ENCODE assay signal across 9 cellular contexts in genomic region chr17:82414548-82415281, GRCh38. TPM values are rescaled to one million over a fixed set of nuclear protein-coding genes. Genes with fewer than 3 reads are reported as not detected.
DNase-seq lines count a peak whose midpoint lies in the region; ATAC-seq and TF ChIP-seq lines count a peak whose summit lies in the region.
"Had no signal": no experiment of that assay in that cellular context is flagged by ENCODE, and none has a peak within 500 bp of the region (broad histone marks: within the 10 kb centered on the region; RNA-seq: fewer than 3 reads in every experiment).

No MANE protein-coding gene starts in this region.

- in situ Hi-C loops in ACHN (cut with HindIII; ENCODE audit: low pct_ligation_motif_present, low pct_unique_long_range_greater_than_20kb, low sequenced_read_pairs) = loop anchor here (5.0 kb wide), 1 partner anchor 77 kb away; no protein-coding TSS in a partner anchor

- no peak overlapping the region for H3K4me2 ChIP-seq in PC-3 (ENCODE audit: low read length)

- H3K9me3 Mint-ChIP-seq in neural crest cell = no peaks in the 10 kb centered on the region
- H3K9me3 Mint-ChIP-seq: stimulated activated naive CD8-positive, alpha-beta T cell treated with anti-CD3 and anti-CD28 coated beads, Interleukin-15, Interleukin-2, amounts not matched to agents 100 ng/mL and 50 ng/mL, for 24 hours had no signal

- H3F3A ChIP-seq in PC-3 (ENCODE audit: low read length, unreplicated experiment) = no peaks in the 10 kb centered on the region

- H3K4me1 Mint-ChIP-seq in neural crest cell = peaks cover 12% of the 10 kb centered on the region

- H3K79me2 ChIP-seq in PC-3 (ENCODE audit: low read length) = peaks cover 19% of the 10 kb centered on the region

- H3K36me3 ChIP-seq in H7 (replicated peaks; ENCODE audit: control insufficient read depth, insufficient read depth, low read length) = no peaks in the 10 kb centered on the region
- no peaks in the 10 kb centered on the region for H3K36me3 ChIP-seq in PC-3 (ENCODE audit: low read depth, low read length)
- peaks cover 0 to 27% (median 18%) of the 10 kb centered on the region in 4 donors for H3K36me3 ChIP-seq in stomach

- no peaks in the 10 kb centered on the region for H3K9me2 ChIP-seq in PC-3 (replicated peaks; ENCODE audit: low read length)

- CTCF ChIA-PET in PC-3 (lab: Charles Lee) = interaction anchor here (0.6 kb wide), 1 partner anchor 182 kb away, joined by 3 read pairs; no protein-coding TSS in a partner anchor

- H3K27ac ChIP-seq in PC-3 (ENCODE audit: low read length) (no peak overlapping the region), stomach (no peak overlapping the region)

- H3K4me1 ChIP-seq in PC-3 (ENCODE audit: insufficient read depth, low read length) (peaks cover 11% of the 10 kb centered on the region), stomach (peaks cover 6 to 31% (median 25%) of the 10 kb centered on the region in 4 donors)

- TF ChIP-seq CTCF in PC-3 (conservative IDR thresholded peaks at IDR 0.05; ENCODE audit: low read depth, low read length) (peak; percentile 80), fibroblast of mammary gland (conservative IDR thresholded peaks at IDR 0.05; ENCODE audit: control insufficient read depth, insufficient read depth, low read depth, low read length) (peak; percentile 66), neural crest cell (conservative IDR thresholded peaks at IDR 0.05) (peak; percentile 74), stomach (IDR thresholded peaks at IDR 0.05) (peak in 4 of 7 experiments; percentile 3 to 55 (median 51))

- peak; percentile 59 for ATAC-seq in PC-3
- ATAC-seq in GM18867 (IDR thresholded peaks at IDR 0.05; ENCODE audit: unreplicated experiment) = no peak

- H3K27me3 Mint-ChIP-seq in neural crest cell (ENCODE audit: low read depth) = no peaks in the 10 kb centered on the region
- H3K27me3 Mint-ChIP-seq: stimulated activated naive CD8-positive, alpha-beta T cell treated with anti-CD3 and anti-CD28 coated beads, Interleukin-15, Interleukin-2, amounts not matched to agents 100 ng/mL and 50 ng/mL, for 24 hours had no signal

- H3K27me3 ChIP-seq in H7 (ENCODE audit: control insufficient read depth, insufficient read depth, low read length) (no peaks in the 10 kb centered on the region; the same call in 1 of the 2 replicates), PC-3 (ENCODE audit: low read length) (no peaks in the 10 kb centered on the region), stomach (no peaks in the 10 kb centered on the region)

- 29 to 37% (median 29%) methylated on average over 37 to 38 of the region's 38 CpGs for WGBS in stomach, 5 donors

- DNase-seq in ACHN (peak; percentile 80), H7 (peak; percentile 99), PC-3 (peak; percentile 61), activated T-helper 1 cell treated with Interleukin-2 at 50 U/mL for 16 hours (ENCODE audit: low read depth) (peak; percentile 46), fibroblast of mammary gland (ENCODE audit: low read depth) (peak; percentile 73), neural crest cell (ENCODE audit: low read depth, low spot score) (peak; percentile 74), stomach (peak; percentile 72)

- POLR2A ChIA-PET in PC-3 (lab: Charles Lee; ENCODE audit: unreplicated experiment) = no interaction called here

- H4K20me1 ChIP-seq in PC-3 (ENCODE audit: low read length) = peaks cover 20% of the 10 kb centered on the region; the same call in 1 of the 2 replicates

- no peak for TF ChIP-seq EP300 in stomach (IDR thresholded peaks at IDR 0.05)

- no peak overlapping the region for H3K4me3 ChIP-seq in H7 (ENCODE audit: insufficient read depth, low read depth, low read length)
- H3K4me3 ChIP-seq in PC-3 (ENCODE audit: low read length) = no peak overlapping the region
- no peak overlapping the region for H3K4me3 ChIP-seq in fibroblast of mammary gland (ENCODE audit: control insufficient read depth, low read depth, low read length)
- H3K4me3 ChIP-seq in stomach = no peak overlapping the region

- no peak for TF ChIP-seq POLR2A in stomach (IDR thresholded peaks at IDR 0.05)

- H3K36me3 Mint-ChIP-seq in neural crest cell (ENCODE audit: low read depth) = no peaks in the 10 kb centered on the region

- no peak overlapping the region for H3K27ac Mint-ChIP-seq in neural crest cell (ENCODE audit: unreplicated experiment)
- H3K27ac Mint-ChIP-seq: stimulated activated naive CD8-positive, alpha-beta T cell treated with anti-CD3 and anti-CD28 coated beads, Interleukin-15, Interleukin-2, amounts not matched to agents 100 ng/mL and 50 ng/mL, for 24 hours had no signal

- H2AFZ ChIP-seq in PC-3 (ENCODE audit: low read length) = no peak overlapping the region

- H3K9me3 ChIP-seq in PC-3 (ENCODE audit: low read length) (no peaks in the 10 kb centered on the region), stomach (no peaks in the 10 kb centered on the region)

- no TSS peak for BruUV-seq in PC-3 (replicated peaks; lab: Mats Ljungman, UMichigan)

- H3K9ac ChIP-seq in PC-3 (ENCODE audit: low read length) = no peak overlapping the region

- intact Hi-C loops in PC-3 (cut with micrococcal nuclease) = loop anchor here (5.0 to 10.0 kb wide), 2 partner anchors 62 to 80 kb away; no protein-coding TSS in a partner anchor
- intact Hi-C loops in stomach (cut with DNase I; ENCODE audit: low total_unique reads) = loop anchor here (5.0 kb wide), 1 partner anchor 62 kb away; no protein-coding TSS in a partner anchor

- H3K4me3 Mint-ChIP-seq in neural crest cell = peak overlapping the region; percentile 14
- H3K4me3 Mint-ChIP-seq: stimulated activated naive CD8-positive, alpha-beta T cell treated with anti-CD3 and anti-CD28 coated beads, Interleukin-15, Interleukin-2, amounts not matched to agents 100 ng/mL and 50 ng/mL, for 24 hours had no signal

RNA-seq across cellular contexts. Expression of gene HEXD, which starts 3.4 kb away (rescaled TPM):
- total RNA-seq in H7 (2014; rRNA removed; shearing (Covaris generic)) = 16.6 and 24.6 TPM in 2 replicates
- total RNA-seq in PC-3 (2014; rRNA removed) (12.7 and 18.3 TPM in 2 replicates), neural crest cell (47.8 and 48.5 TPM in 2 replicates), stomach (100 to 1,000 TPM in 4 of 5 donors, 10 to 100 TPM in 1; 13.8 to 212 (median 124) TPM)
- 100 to 1,000 TPM in 1 of 3 donors, 10 to 100 TPM in 2; 51.9 to 103 (median 93.4) TPM for polyA plus RNA-seq in stomach

RNA-seq across cellular contexts. Expression of gene OGFOD3, which starts 3.7 kb away (rescaled TPM):
- total RNA-seq in H7 (2014; rRNA removed; shearing (Covaris generic)) = 26.2 and 28.6 TPM in 2 replicates
- total RNA-seq in PC-3 (2014; rRNA removed) (56.1 and 79.2 TPM in 2 replicates), neural crest cell (33.3 and 35.6 TPM in 2 replicates), stomach (10 to 100 TPM; 10.5 to 30.4 (median 23.2) TPM)
- 10 to 100 TPM; 13.9 to 17.3 (median 15.3) TPM for polyA plus RNA-seq in stomach

RNA-seq across cellular contexts. Expression of gene CYBC1, which starts 35.8 kb away (rescaled TPM):
- 62.8 and 76.1 TPM in 2 replicates for total RNA-seq in H7 (2014; rRNA removed; shearing (Covaris generic))
- total RNA-seq in PC-3 (2014; rRNA removed) = 63.6 and 77.2 TPM in 2 replicates
- 111 and 115 TPM in 2 replicates for total RNA-seq in neural crest cell
- 100 to 1,000 TPM in 2 of 5 donors, 10 to 100 TPM in 3; 41.5 to 196 (median 53.0) TPM for total RNA-seq in stomach
- polyA plus RNA-seq in stomach = 10 to 100 TPM; 35.9 to 43.4 (median 40.3) TPM

RNA-seq across cellular contexts. Expression of gene UTS2R, which starts 43.1 kb away (rescaled TPM):
- total RNA-seq in H7 (2014; rRNA removed; shearing (Covaris generic)) = not detected in 2 replicates
- total RNA-seq in PC-3 (2014; rRNA removed) (not detected in 2 replicates), neural crest cell (not detected in 2 replicates), stomach (not detected)
- not detected for polyA plus RNA-seq in stomach

RNA-seq across cellular contexts. Expression of gene NARF, which starts 43.8 kb away (rescaled TPM):
- total RNA-seq in H7 (2014; rRNA removed; shearing (Covaris generic)) = 42.2 and 49.9 TPM in 2 replicates
- total RNA-seq in PC-3 (2014; rRNA removed) (59.5 and 64.6 TPM in 2 replicates), neural crest cell (73.3 and 84.2 TPM in 2 replicates), stomach (10 to 100 TPM; 29.4 to 83.9 (median 36.2) TPM)
- 10 to 100 TPM; 71.9 to 78.2 (median 78.1) TPM for polyA plus RNA-seq in stomach

Comparison
In these comparisons a context has a peak if more than half of its experiments do, and no peak if none do; other contexts are left out.
1. DNase-seq: peak in every context shown above with its lines; median percentile 99 in H7; 80 in ACHN; 74 in neural crest cell; 73 in fibroblast of mammary gland; 72 in stomach; 61 in PC-3; 46 in activated T-helper 1 cell treated with Interleukin-2 at 50 U/mL for 16 hours.